ENCODE assay signal across 24 cellular contexts in the genomic region with DNA sequence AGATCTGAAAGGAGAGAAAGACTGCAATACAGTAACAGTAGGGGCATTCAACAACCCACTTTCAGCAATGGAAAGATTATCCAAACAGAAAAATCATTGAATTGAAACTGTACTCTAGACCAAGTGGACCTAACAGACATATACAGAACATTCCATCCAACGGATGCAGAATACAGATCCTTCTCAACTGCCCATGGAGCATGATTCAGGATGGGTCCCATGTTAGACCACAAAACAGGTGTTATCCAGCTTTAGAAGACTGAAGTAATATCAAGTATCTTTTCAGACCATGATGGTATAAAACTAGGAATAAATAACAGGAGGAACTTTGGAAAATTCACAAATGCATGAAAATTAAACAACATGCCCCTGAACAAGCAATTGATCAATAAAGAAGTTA.
"Had no signal": no experiment of that assay in that cellular context is flagged by ENCODE, and none has a peak within 500 bp of the region (broad histone marks: within the 10 kb centered on the region; RNA-seq: fewer than 3 reads in every experiment).

No MANE protein-coding gene starts in this region.

- H3K27ac ChIP-seq: colonic mucosa, esophagus squamous epithelium, gastrocnemius medialis, neutrophil, parathyroid adenoma, right lobe of liver, suprapubic skin, transverse colon, upper lobe of right lung, uterus had no signal

- H3K4me3 ChIP-seq: colonic mucosa, esophagus squamous epithelium, gastrocnemius medialis, lung, right lobe of liver, smooth muscle cell, suprapubic skin, transverse colon, upper lobe of right lung, uterus had no signal

- H3K27me3 ChIP-seq: colonic mucosa, esophagus squamous epithelium, gastrocnemius medialis, neutrophil, right lobe of liver, suprapubic skin, transverse colon, upper lobe of right lung, uterus had no signal

- DNase-seq: colonic mucosa; effector CD8-positive, alpha-beta T cell; endodermal cell; esophagus squamous epithelium; foreskin fibroblast; gastrocnemius medialis; head of caudate nucleus; naive B cell; right lobe of liver; stimulated activated CD4-positive, alpha-beta T cell treated with anti-CD3 and anti-CD28 coated beads, Interleukin-12 subunit alpha, Interleukin-12 subunit beta, amount 100 ng/mL, for 4 hours; stimulated activated CD4-positive, alpha-beta T cell treated with anti-CD3 and anti-CD28 coated beads, Interleukin-1b, Interleukin-23, amount 100 ng/mL, for 48 hours; stimulated activated CD4-positive, alpha-beta T cell treated with anti-CD3 and anti-CD28 coated beads, Interleukin-4, amount 100 ng/mL, for 1 hour; stimulated activated CD8-positive, alpha-beta memory T cell treated with anti-CD3 and anti-CD28 coated beads, Interleukin-4, amount 100 ng/mL, for 48 hours; stimulated activated naive CD4-positive, alpha-beta T cell; stimulated activated naive CD8-positive, alpha-beta T cell treated with anti-CD3 and anti-CD28 coated beads, Interleukin-15, amount 100 ng/mL, for 72 hours; transverse colon; upper lobe of right lung; uterus had no signal

- H3K9ac ChIP-seq: parathyroid adenoma had no signal

- H3K79me2 ChIP-seq: parathyroid adenoma had no signal

- H3K4me2 ChIP-seq: smooth muscle cell had no signal

- H3K9me3 ChIP-seq: colonic mucosa, esophagus squamous epithelium, gastrocnemius medialis, neutrophil, right lobe of liver, suprapubic skin, transverse colon, upper lobe of right lung, uterus had no signal

- H3K36me3 ChIP-seq: colonic mucosa, esophagus squamous epithelium, gastrocnemius medialis, neutrophil, right lobe of liver, suprapubic skin, transverse colon, upper lobe of right lung, uterus had no signal

- H2AFZ ChIP-seq: parathyroid adenoma had no signal

- ATAC-seq: gastrocnemius medialis; natural killer cell treated with Interleukin-12 subunit alpha and Interleukin-12 subunit beta and Interleukin-15 and Interleukin-18, amount 100 ng/mL, for 72 hours; right lobe of liver; stimulated activated naive CD8-positive, alpha-beta T cell treated with anti-CD3 and anti-CD28 coated beads, Interleukin-15, amount 100 ng/mL, for 72 hours; upper lobe of right lung had no signal

- H3K4me1 ChIP-seq: colonic mucosa, esophagus squamous epithelium, gastrocnemius medialis, parathyroid adenoma, right lobe of liver, suprapubic skin, transverse colon, upper lobe of right lung, uterus had no signal
